9 cellular contexts compared by ENCODE assay signal in the genomic region with DNA sequence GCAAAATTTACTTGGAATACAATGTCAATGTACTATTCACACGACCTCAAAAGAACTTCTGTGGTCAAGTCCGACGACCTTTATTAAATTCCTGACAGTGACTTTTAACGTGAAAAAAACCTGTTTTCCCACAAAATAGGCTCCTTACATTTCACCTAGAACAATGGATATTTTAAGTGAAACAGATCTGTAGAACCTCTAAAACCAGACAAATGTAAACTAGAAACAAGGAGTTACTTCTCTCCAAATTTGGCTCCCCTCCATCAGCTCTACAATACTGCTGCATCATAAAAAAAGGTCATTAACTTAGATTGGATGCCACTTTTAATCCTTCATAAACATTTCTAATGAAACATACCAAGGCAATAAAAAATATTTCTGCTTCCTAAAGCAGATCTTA. TPM values are rescaled to one million over a fixed set of nuclear protein-coding genes. Genes with fewer than 3 reads are reported as not detected.
A peak's percentile ranks its signal among the peaks of the same experiment; 100 is the strongest.
DNase-seq lines count a peak whose midpoint lies in the region; ATAC-seq and TF ChIP-seq lines count a peak whose summit lies in the region.
"Had no signal": no experiment of that assay in that cellular context is flagged by ENCODE, and none has a peak within 500 bp of the region (broad histone marks: within the 10 kb centered on the region; RNA-seq: fewer than 3 reads in every experiment).

No MANE protein-coding gene starts in this region.

- H3K27ac ChIP-seq in OCI-LY3 (ENCODE audit: low read length) = no peak overlapping the region
- H3K27ac ChIP-seq in endodermal cell (ENCODE audit: low read depth, low read length) = no peak overlapping the region
- no peak overlapping the region for H3K27ac ChIP-seq in trophoblast cell (ENCODE audit: low read depth, low read length)

- peaks cover 11% of the 10 kb centered on the region for H3K4me1 Mint-ChIP-seq in endodermal cell

- no peak overlapping the region for H4K12ac ChIP-seq in trophoblast cell (ENCODE audit: low read depth, low read length)

- no peaks in the 10 kb centered on the region for H3K9me3 Mint-ChIP-seq in endodermal cell

- peak overlapping the region; percentile 23; the same call in 1 of the 2 replicates for H3K4me3 ChIP-seq in GM12864 (ENCODE audit: low read depth, low read length)
- peak overlapping the region; percentile 84; the same call in 1 of the 2 replicates for H3K4me3 ChIP-seq in OCI-LY3 (ENCODE audit: low read length)
- H3K4me3 ChIP-seq in endodermal cell (ENCODE audit: low read length) = peak overlapping the region; percentile 97
- H3K4me3 ChIP-seq in trophoblast cell (ENCODE audit: low read depth, low read length) = no peak overlapping the region

- ATAC-seq in HG03442 (IDR thresholded peaks at IDR 0.05; ENCODE audit: unreplicated experiment) = no peak

- H3K4me1 ChIP-seq in OCI-LY3 (ENCODE audit: low read length) (peaks cover 17% of the 10 kb centered on the region), endodermal cell (ENCODE audit: control insufficient read depth, insufficient read depth, low read length) (peaks cover 4% of the 10 kb centered on the region), trophoblast cell (ENCODE audit: control insufficient read depth in 1 of 2, insufficient read depth in 2 of 2, low read length in 2 of 2) (no peaks in the 10 kb centered on the region)

- H3K27me3 ChIP-seq in OCI-LY3 (ENCODE audit: low read depth, low read length) = no peaks in the 10 kb centered on the region
- no peaks in the 10 kb centered on the region for H3K27me3 ChIP-seq in endodermal cell (ENCODE audit: control insufficient read depth, insufficient read depth, low read length, poor library complexity, severe bottlenecking)
- no peaks in the 10 kb centered on the region for H3K27me3 ChIP-seq in trophoblast cell (ENCODE audit: insufficient read depth, low read length)

- WGBS in endodermal cell (ENCODE audit: insufficient coverage in 1 of 2, insufficient read length in 1 of 2), 2 experiments = 71 to 89% methylated on average over 4 of the region's 4 CpGs
- no CpG with 5 or more reads among the region's 4 CpGs for WGBS in trophoblast cell (ENCODE audit: extremely low coverage, insufficient coverage, insufficient read length)

- no peaks in the 10 kb centered on the region for H3K9me3 ChIP-seq in OCI-LY3 (ENCODE audit: insufficient read depth, low read length)
- no peaks in the 10 kb centered on the region for H3K9me3 ChIP-seq in endodermal cell (ENCODE audit: control insufficient read depth, low read length)
- no peaks in the 10 kb centered on the region for H3K9me3 ChIP-seq in trophoblast cell (ENCODE audit: insufficient read depth, low read depth, low read length)

- H4K8ac ChIP-seq in trophoblast cell (ENCODE audit: low read depth, low read length) = no peak overlapping the region

- no peak overlapping the region for H2AK5ac ChIP-seq in trophoblast cell (ENCODE audit: low read length)

- peaks cover 4% of the 10 kb centered on the region for H3K79me1 ChIP-seq in trophoblast cell (ENCODE audit: low read length)

- no peak overlapping the region for H3K27ac Mint-ChIP-seq in endodermal cell

- H3K79me2 ChIP-seq in OCI-LY3 (ENCODE audit: low read length) = peaks cover 14% of the 10 kb centered on the region
- peaks cover 3% of the 10 kb centered on the region for H3K79me2 ChIP-seq in trophoblast cell (ENCODE audit: control insufficient read depth, insufficient read depth, low read length, poor library complexity)

- peak overlapping the region; percentile 95 for H3K4me3 Mint-ChIP-seq in endodermal cell

- peak overlapping the region; percentile 69 for H3K9ac ChIP-seq in OCI-LY3 (ENCODE audit: low read length)
- no peak overlapping the region for H3K9ac ChIP-seq in endodermal cell (ENCODE audit: extremely low read depth, low read length, poor library complexity, severe bottlenecking)
- no peak overlapping the region for H3K9ac ChIP-seq in trophoblast cell (ENCODE audit: low read length)

- TF ChIP-seq CTCF in GM12864 (IDR thresholded peaks at IDR 0.05; ENCODE audit: low read depth, low read length, missing control alignments) (no peak), OCI-LY3 (IDR thresholded peaks at IDR 0.05; ENCODE audit: low read depth, low read length) (no peak), endodermal cell (conservative IDR thresholded peaks at IDR 0.05) (no peak)

- H3K18ac ChIP-seq in trophoblast cell (ENCODE audit: low read length) = no peak overlapping the region

- H3K4me2 ChIP-seq in OCI-LY3 (ENCODE audit: low read length) (peak overlapping the region; percentile 92), trophoblast cell (ENCODE audit: low read length) (no peak overlapping the region)

- H2BK5ac ChIP-seq in trophoblast cell (ENCODE audit: low read depth, low read length, poor library complexity) = no peak overlapping the region

- no peaks in the 10 kb centered on the region for H4K20me1 ChIP-seq in OCI-LY3 (ENCODE audit: insufficient read depth, low read length)

- H2AFZ ChIP-seq in OCI-LY3 (ENCODE audit: low read depth, low read length) (no peak overlapping the region), trophoblast cell (ENCODE audit: insufficient read depth, low read length, poor library complexity) (no peak overlapping the region)

- DNase-seq in GM12864 (ENCODE audit: low read depth) (no peak), endodermal cell (no peak), renal cortical epithelial cell (ENCODE audit: low read depth) (peak; percentile 26), trophoblast cell (no peak), AG08395 (ENCODE audit: low spot score) (no peak), mucosa of gallbladder (ENCODE audit: low spot score) (no peak)
- DNase-seq: activated CD4-positive, alpha-beta T cell treated with anti-CD3 and anti-CD28 coated beads, Interleukin-2, amount 50 U/mL, for 4 hours had no signal

- H2BK120ac ChIP-seq in trophoblast cell (ENCODE audit: insufficient read depth, low read length, poor library complexity) = no peak overlapping the region

- H3K36me3 ChIP-seq in OCI-LY3 (replicated peaks; ENCODE audit: low read depth, low read length) (no peaks in the 10 kb centered on the region), endodermal cell (ENCODE audit: control insufficient read depth, insufficient read depth, low read length) (no peaks in the 10 kb centered on the region), trophoblast cell (ENCODE audit: control insufficient read depth in 1 of 2, insufficient read depth in 2 of 2, low read length in 2 of 2) (no peaks in the 10 kb centered on the region)

- H3K36me3 Mint-ChIP-seq in endodermal cell (ENCODE audit: low read depth) = peaks cover 6% of the 10 kb centered on the region

- no peak overlapping the region for H3K4ac ChIP-seq in trophoblast cell (ENCODE audit: low read depth, low read length)

- H2BK12ac ChIP-seq in trophoblast cell (ENCODE audit: low read length) = no peak overlapping the region

- no peak overlapping the region for H3K14ac ChIP-seq in trophoblast cell (ENCODE audit: low read length)

- no peaks in the 10 kb centered on the region for H3K27me3 Mint-ChIP-seq in endodermal cell (ENCODE audit: insufficient read depth)

- H3K23ac ChIP-seq in trophoblast cell (ENCODE audit: low read length) = no peak overlapping the region

- H4K91ac ChIP-seq in trophoblast cell (ENCODE audit: low read depth, low read length) = no peak overlapping the region

RNA-seq across cellular contexts. Expression of gene NEK1, which starts 1.2 kb away (rescaled TPM):
- total RNA-seq in endodermal cell (10 to 100 TPM; 12.2 to 15.1 TPM), renal cortical epithelial cell (10.9 and 20.2 TPM in 2 replicates), mucosa of gallbladder (13.8 TPM)
- 11.4 TPM for polyA plus RNA-seq in endodermal cell (2013, experiment 1 of 2)
- polyA plus RNA-seq in endodermal cell (2013, experiment 2 of 2) = 11.9 TPM
- polyA plus RNA-seq in trophoblast cell (2013) = 12.0 TPM in 2 replicates

RNA-seq across cellular contexts. Expression of gene CLCN3, which starts 9.2 kb away (rescaled TPM):
- total RNA-seq in endodermal cell (10 to 100 TPM; 36.4 to 43.8 TPM), renal cortical epithelial cell (50.0 and 141 TPM in 2 replicates), mucosa of gallbladder (95.8 TPM)
- polyA plus RNA-seq in endodermal cell (2013, experiment 1 of 2) = 34.4 TPM
- 33.2 TPM for polyA plus RNA-seq in endodermal cell (2013, experiment 2 of 2)
- polyA plus RNA-seq in trophoblast cell (2013) = 39.6 and 42.1 TPM in 2 replicates
